Comparison of ENCODE assay signal across 6 cellular contexts in the genomic region with DNA sequence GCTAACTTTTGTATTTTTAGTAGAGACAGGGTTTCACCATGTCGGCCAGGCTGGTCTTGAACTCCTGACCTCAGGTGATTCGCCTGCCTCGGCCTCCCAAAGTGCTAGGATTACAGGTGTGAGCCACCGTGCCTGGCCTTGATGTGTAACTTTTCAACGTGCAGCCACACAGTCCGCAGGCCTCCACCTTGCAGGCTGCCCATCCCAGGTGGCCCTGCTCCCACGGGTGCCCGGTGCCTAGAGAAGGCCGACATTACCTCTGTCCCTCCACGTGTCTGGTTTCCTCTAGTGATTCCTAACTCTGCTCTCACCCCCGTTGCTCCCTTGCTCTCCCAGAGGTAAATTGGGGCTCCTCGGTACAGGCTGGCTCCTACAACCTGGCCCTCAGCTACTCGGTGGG. TPM values are rescaled to one million over a fixed set of nuclear protein-coding genes. Genes with fewer than 3 reads are reported as not detected.
"Had no signal": no experiment of that assay in that cellular context is flagged by ENCODE, and none has a peak within 500 bp of the region (broad histone marks: within the 10 kb centered on the region; RNA-seq: fewer than 3 reads in every experiment).

No MANE protein-coding gene starts in this region.

RNA-seq across cellular contexts. Expression of a gene that starts 19.9 kb away (rescaled TPM):
- total RNA-seq: K562, M059J, PC-3, Peyer's patch, SJCRH30, SK-MEL-5 had no signal
- polyA plus RNA-seq: K562 had no signal
